In the genomic region with DNA sequence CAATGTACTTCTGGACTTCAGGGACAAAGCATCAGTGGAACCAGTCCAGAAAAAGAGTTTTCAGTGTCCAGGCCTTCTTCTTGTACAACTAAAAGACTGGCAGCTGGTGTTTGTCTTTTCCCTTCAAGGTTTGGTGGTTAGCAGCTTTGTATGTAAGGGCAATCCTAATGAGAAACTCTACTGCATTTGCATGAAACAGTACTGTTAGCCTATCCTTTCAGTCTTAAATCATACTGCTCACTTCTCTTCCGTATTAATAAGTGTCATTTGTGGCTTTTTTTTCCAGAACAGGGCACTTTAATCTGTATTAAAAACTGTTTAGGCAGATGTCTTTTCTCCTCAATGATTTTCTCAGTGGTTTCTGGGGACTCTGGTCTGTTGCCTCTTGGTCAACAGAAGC, we compare ENCODE assay signal across 11 cellular contexts. TPM values are rescaled to one million over a fixed set of nuclear protein-coding genes. Genes with fewer than 3 reads are reported as not detected.
DNase-seq lines count a peak whose midpoint lies in the region; ATAC-seq and TF ChIP-seq lines count a peak whose summit lies in the region.
"Had no signal": no experiment of that assay in that cellular context is flagged by ENCODE, and none has a peak within 500 bp of the region (broad histone marks: within the 10 kb centered on the region; RNA-seq: fewer than 3 reads in every experiment).

No MANE protein-coding gene starts in this region.

- H3K9me3 Mint-ChIP-seq in stimulated activated naive B cell treated with anti-CD40 and anti-IgM and Interleukin-4, amounts not matched to agents 10 μg/mL and 1 μg/mL and 100 μg/mL, for 72 hours, result peaks cover 0 to 2% of the 10 kb centered on the region in 2 donors
- H3K9me3 Mint-ChIP-seq in CD4-positive, alpha-beta T cell, result no peaks in the 10 kb centered on the region
- H3K9me3 Mint-ChIP-seq: natural killer cell treated with Interleukin-12 subunit alpha and Interleukin-12 subunit beta and Interleukin-15 and Interleukin-18, amount 100 ng/mL, for 72 hours had no signal

- peaks cover 10 to 19% of the 10 kb centered on the region in 2 donors for H3K4me1 Mint-ChIP-seq in stimulated activated naive B cell treated with anti-CD40 and anti-IgM and Interleukin-4, amounts not matched to agents 10 μg/mL and 1 μg/mL and 100 μg/mL, for 72 hours
- no peaks in the 10 kb centered on the region for H3K4me1 Mint-ChIP-seq in CD4-positive, alpha-beta T cell (ENCODE audit: low read depth)

- no peak overlapping the region for H3K27ac ChIP-seq in CD4-positive, alpha-beta T cell (ENCODE audit: low read depth, low read length)
- H3K27ac ChIP-seq in sigmoid colon, result no peak overlapping the region
- H3K27ac ChIP-seq: breast epithelium had no signal

- TF ChIP-seq EP300 in sigmoid colon (IDR thresholded peaks at IDR 0.05), result no peak

- intact Hi-C loops in CD4-positive, alpha-beta T cell (cut with DNase I, micrococcal nuclease), result no loop called here
- intact Hi-C loops in sigmoid colon (cut with DNase I), result no loop called here

- ATAC-seq in GM19025 (IDR thresholded peaks at IDR 0.05; ENCODE audit: low read depth, unreplicated experiment) (peak; percentile 95), GM21737 (IDR thresholded peaks at IDR 0.05; ENCODE audit: unreplicated experiment) (peak; percentile 98), HG03175 (IDR thresholded peaks at IDR 0.05; ENCODE audit: unreplicated experiment) (peak; percentile 89)
- peak; percentile 97 to 98 for ATAC-seq in stimulated activated naive B cell treated with anti-CD40 and anti-IgM and Interleukin-4, amounts not matched to agents 10 μg/mL and 1 μg/mL and 100 μg/mL, for 72 hours (replicated peaks)
- ATAC-seq in CD4-positive, alpha-beta T cell (ENCODE audit: poor library complexity), result no peak
- ATAC-seq: natural killer cell treated with Interleukin-12 subunit alpha and Interleukin-12 subunit beta and Interleukin-15 and Interleukin-18, amount 100 ng/mL, for 72 hours had no signal

- no peak for DNase-seq in stimulated activated naive B cell treated with anti-CD40 and anti-IgM and Interleukin-4, amounts not matched to agents 10 μg/mL and 1 μg/mL and 100 μg/mL, for 72 hours
- DNase-seq in NK-92 treated with Interleukin-12 subunit alpha and Interleukin-12 subunit beta, amount 100 ng/mL, for 24 hours (lab: John Stamatoyannopoulos, UW), result no peak
- no peak for DNase-seq in CD4-positive, alpha-beta T cell
- DNase-seq in sigmoid colon, result no peak
- DNase-seq: H7, NCI-H526 treated with DMSO at 0.1 percent for 48 hours had no signal

- H3K9me3 ChIP-seq in CD4-positive, alpha-beta T cell (ENCODE audit: control insufficient read depth, low read length), result no peaks in the 10 kb centered on the region
- no peaks in the 10 kb centered on the region for H3K9me3 ChIP-seq in sigmoid colon
- H3K9me3 ChIP-seq: breast epithelium had no signal

- H3K36me3 Mint-ChIP-seq in stimulated activated naive B cell treated with anti-CD40 and anti-IgM and Interleukin-4, amounts not matched to agents 10 μg/mL and 1 μg/mL and 100 μg/mL, for 72 hours, result peaks cover 20 to 28% of the 10 kb centered on the region in 2 donors
- peaks cover 42% of the 10 kb centered on the region for H3K36me3 Mint-ChIP-seq in CD4-positive, alpha-beta T cell (ENCODE audit: low read depth)
- H3K36me3 Mint-ChIP-seq: natural killer cell treated with Interleukin-12 subunit alpha and Interleukin-12 subunit beta and Interleukin-15 and Interleukin-18, amount 100 ng/mL, for 72 hours had no signal

- POLR2A ChIA-PET in CD4-positive, alpha-beta T cell (lab: Charles Lee), result no interaction called here

- no peak for TF ChIP-seq POLR2A in sigmoid colon (IDR thresholded peaks at IDR 0.05)

- peaks cover 0 to 13% (median 2%) of the 10 kb centered on the region in 4 donors for H3K36me3 ChIP-seq in sigmoid colon
- H3K36me3 ChIP-seq: breast epithelium had no signal

- no peak overlapping the region for H3K4me3 Mint-ChIP-seq in stimulated activated naive B cell treated with anti-CD40 and anti-IgM and Interleukin-4, amounts not matched to agents 10 μg/mL and 1 μg/mL and 100 μg/mL, for 72 hours
- H3K4me3 Mint-ChIP-seq in CD4-positive, alpha-beta T cell, result no peak overlapping the region
- H3K4me3 Mint-ChIP-seq: natural killer cell treated with Interleukin-12 subunit alpha and Interleukin-12 subunit beta and Interleukin-15 and Interleukin-18, amount 100 ng/mL, for 72 hours had no signal

- CTCF ChIA-PET in CD4-positive, alpha-beta T cell (lab: Charles Lee), result no interaction called here

- 57 to 87% methylated on average over 1 of the region's 1 CpG for WGBS in sigmoid colon, 2 donors

- no peaks in the 10 kb centered on the region for H3K4me1 ChIP-seq in sigmoid colon
- H3K4me1 ChIP-seq: breast epithelium had no signal

- no peaks in the 10 kb centered on the region for H3K27me3 Mint-ChIP-seq in stimulated activated naive B cell treated with anti-CD40 and anti-IgM and Interleukin-4, amounts not matched to agents 10 μg/mL and 1 μg/mL and 100 μg/mL, for 72 hours
- H3K27me3 Mint-ChIP-seq in CD4-positive, alpha-beta T cell, result no peaks in the 10 kb centered on the region
- H3K27me3 Mint-ChIP-seq: natural killer cell treated with Interleukin-12 subunit alpha and Interleukin-12 subunit beta and Interleukin-15 and Interleukin-18, amount 100 ng/mL, for 72 hours had no signal

- H3K27ac Mint-ChIP-seq in stimulated activated naive B cell treated with anti-CD40 and anti-IgM and Interleukin-4, amounts not matched to agents 10 μg/mL and 1 μg/mL and 100 μg/mL, for 72 hours, result no peak overlapping the region
- no peak overlapping the region for H3K27ac Mint-ChIP-seq in CD4-positive, alpha-beta T cell
- H3K27ac Mint-ChIP-seq: natural killer cell treated with Interleukin-12 subunit alpha and Interleukin-12 subunit beta and Interleukin-15 and Interleukin-18, amount 100 ng/mL, for 72 hours had no signal

- H3K27me3 ChIP-seq in CD4-positive, alpha-beta T cell (ENCODE audit: control insufficient read depth, insufficient read depth, low read length), result no peaks in the 10 kb centered on the region
- H3K27me3 ChIP-seq in sigmoid colon, result no peaks in the 10 kb centered on the region
- H3K27me3 ChIP-seq: breast epithelium had no signal

- TF ChIP-seq CTCF in CD4-positive, alpha-beta T cell (IDR thresholded peaks at IDR 0.05), result no peak
- TF ChIP-seq CTCF in sigmoid colon (IDR thresholded peaks at IDR 0.05), result no peak

- no peak overlapping the region for H3K4me3 ChIP-seq in sigmoid colon
- H3K4me3 ChIP-seq: breast epithelium had no signal

RNA-seq across cellular contexts. Expression of gene FAM174A, which starts 48.9 kb away (rescaled TPM):
- 1 to 10 TPM; 5.4 to 6.2 TPM for total RNA-seq in CD4-positive, alpha-beta T cell
- total RNA-seq in sigmoid colon, result 10 to 100 TPM; 17.2 to 33.2 (median 26.7) TPM
- polyA plus RNA-seq in sigmoid colon, result 10 to 100 TPM; 10.8 to 21.7 (median 10.9) TPM
